In genomic region chr3:186531694-186532093, GRCh38 we compare ENCODE assay signal across 7 cellular contexts. TPM values are rescaled to one million over a fixed set of nuclear protein-coding genes. Genes with fewer than 3 reads are reported as not detected.
DNase-seq lines count a peak whose midpoint lies in the region; ATAC-seq and TF ChIP-seq lines count a peak whose summit lies in the region.
"Not testable (repeated sequence)": the region's sequence is repeated elsewhere in the genome, so short reads cannot be mapped to it uniquely, and the experiment has no call there.

No MANE protein-coding gene starts in this region.

- not testable (repeated sequence) for H3K27me3 ChIP-seq in OCI-LY1 (ENCODE audit: insufficient read depth, low read length); neuronal stem cell (ENCODE audit: control insufficient read depth in 3 of 3, insufficient read depth in 3 of 3, low read depth in 1 of 3, low read length in 3 of 3)

- CTCF ChIA-PET in HEK293 (lab: Yijun Ruan, JAX) = interaction anchor here (0.6 to 0.8 kb wide), 2 partner anchors 8 to 57 kb away, joined by 4 read pairs; no protein-coding TSS in a partner anchor
- CTCF ChIA-PET in activated B cell treated with CpG ODN at 0.5 μM for 24 hours (lab: Charles Lee) = interaction anchor here (1.2 to 12.3 kb wide), 2 partner anchors 9 to 274 kb away, joined by 3 to 346 read pairs; no protein-coding TSS in a partner anchor

- H3K9ac ChIP-seq in OCI-LY1 (ENCODE audit: low read length) = peak overlapping the region; percentile 70
- H3K9ac ChIP-seq in neuronal stem cell (ENCODE audit: low read depth, low read length, poor library complexity) = not testable (repeated sequence)

- H3K9me2 ChIP-seq in OCI-LY1 (ENCODE audit: low read depth, low read length) = not testable (repeated sequence)

- no CpG with 5 or more reads among the region's 3 CpGs for WGBS in neuronal stem cell (ENCODE audit: extremely low coverage in 2 of 2, insufficient read length in 2 of 2, insufficient replicate concordance in 1 of 2), 2 donors

- not testable (repeated sequence) for ATAC-seq in activated B cell treated with CpG ODN at 0.5 μM for 24 hours (ENCODE audit: low read depth); memory B cell (ENCODE audit: low read depth)

- H4K8ac ChIP-seq in neuronal stem cell (ENCODE audit: low read depth, low read length) = not testable (repeated sequence)

- peaks cover 15% of the 10 kb centered on the region; the same call in 1 of the 2 replicates for H3F3A ChIP-seq in OCI-LY1 (ENCODE audit: insufficient read depth, low read length)

- not testable (repeated sequence) for H3K23ac ChIP-seq in neuronal stem cell (ENCODE audit: low read depth, low read length, poor library complexity)

- POLR2A ChIA-PET in HEK293 (lab: Yijun Ruan, JAX) = not testable (repeated sequence)
- POLR2A ChIA-PET in activated B cell treated with CpG ODN at 0.5 μM for 24 hours (lab: Charles Lee) = interaction anchor here (0.5 to 5.5 kb wide), 5 partner anchors 13 to 170 kb away, joined by 3 to 50 read pairs (median 12); partner anchors contain the start of genes DGKG, DNAJB11 and TBCCD1

- not testable (repeated sequence) for H3K79me2 ChIP-seq in OCI-LY1 (ENCODE audit: insufficient read depth, low read length)

- TF ChIP-seq CTCF in HEK293 (tag by site-specific recombination; IDR thresholded peaks at IDR 0.05); OCI-LY1 (IDR thresholded peaks at IDR 0.05; ENCODE audit: low read length); activated B cell treated with CpG ODN at 0.5 μM for 24 hours (IDR thresholded peaks at IDR 0.05): not testable (repeated sequence)

- not testable (repeated sequence) for H3K4me3 Mint-ChIP-seq in activated B cell treated with CpG ODN at 0.5 μM for 24 hours; activated naive CD8-positive, alpha-beta T cell; memory B cell; stimulated activated naive CD8-positive, alpha-beta T cell treated with anti-CD3 and anti-CD28 coated beads, Interleukin-15, Interleukin-2, amounts not matched to agents 100 ng/mL and 50 ng/mL, for 24 hours

- H3K4ac ChIP-seq in neuronal stem cell (ENCODE audit: low read length) = not testable (repeated sequence)

- not testable (repeated sequence) for H2BK120ac ChIP-seq in neuronal stem cell (ENCODE audit: low read depth, low read length)

- H3K27ac ChIP-seq in HEK293 (ENCODE audit: extremely low read depth, low read depth, low read length) = not testable (repeated sequence)
- H3K27ac ChIP-seq in OCI-LY1 (ENCODE audit: low read depth, low read length, poor library complexity, severe bottlenecking) (peak overlapping the region; percentile 98), neuronal stem cell (replicated peaks; ENCODE audit: low read length) (peak overlapping the region; percentile 64)

- H3K9me3 Mint-ChIP-seq in activated B cell treated with CpG ODN at 0.5 μM for 24 hours; activated naive CD8-positive, alpha-beta T cell (ENCODE audit: low read depth); memory B cell; stimulated activated naive CD8-positive, alpha-beta T cell treated with anti-CD3 and anti-CD28 coated beads, Interleukin-15, Interleukin-2, amounts not matched to agents 100 ng/mL and 50 ng/mL, for 24 hours: not testable (repeated sequence)

- not testable (repeated sequence) for H3K4me3 ChIP-seq in HEK293 (ENCODE audit: low read depth, low read length); OCI-LY1 (ENCODE audit: low read depth, low read length, poor library complexity, severe bottlenecking); neuronal stem cell (ENCODE audit: low read length in 2 of 2)

- H2BK15ac ChIP-seq in neuronal stem cell (ENCODE audit: low read length) = not testable (repeated sequence)

- H4K91ac ChIP-seq in neuronal stem cell (ENCODE audit: low read depth, low read length, poor library complexity) = not testable (repeated sequence)

- H3K27ac Mint-ChIP-seq in activated B cell treated with CpG ODN at 0.5 μM for 24 hours = peak overlapping the region; percentile 97
- H3K27ac Mint-ChIP-seq in activated naive CD8-positive, alpha-beta T cell = peak overlapping the region; percentile 11
- H3K27ac Mint-ChIP-seq in memory B cell = peak overlapping the region; percentile 99
- peak overlapping the region; percentile 90 for H3K27ac Mint-ChIP-seq in stimulated activated naive CD8-positive, alpha-beta T cell treated with anti-CD3 and anti-CD28 coated beads, Interleukin-15, Interleukin-2, amounts not matched to agents 100 ng/mL and 50 ng/mL, for 24 hours

- H3K36me3 ChIP-seq in HEK293 (ENCODE audit: control insufficient read depth in 2 of 2, insufficient read depth in 1 of 2, low read length in 2 of 2); OCI-LY1 (ENCODE audit: insufficient read depth, low read length); neuronal stem cell (replicated peaks in 1 of 2; ENCODE audit: control insufficient read depth in 2 of 2, insufficient read depth in 2 of 2, low read length in 2 of 2): not testable (repeated sequence)

- not testable (repeated sequence) for H3K9me3 ChIP-seq in HEK293 (ENCODE audit: control insufficient read depth, insufficient read depth, low read depth, low read length); OCI-LY1 (ENCODE audit: low read length); neuronal stem cell (replicated peaks in 1 of 2; ENCODE audit: control insufficient read depth in 2 of 2, insufficient read depth in 1 of 2, low read depth in 1 of 2, low read length in 2 of 2)

- peaks cover 91% of the 10 kb centered on the region for H3K4me1 Mint-ChIP-seq in activated B cell treated with CpG ODN at 0.5 μM for 24 hours
- peaks cover 85% of the 10 kb centered on the region for H3K4me1 Mint-ChIP-seq in activated naive CD8-positive, alpha-beta T cell (ENCODE audit: low read depth)
- peaks cover 66% of the 10 kb centered on the region for H3K4me1 Mint-ChIP-seq in memory B cell
- peaks cover 88% of the 10 kb centered on the region for H3K4me1 Mint-ChIP-seq in stimulated activated naive CD8-positive, alpha-beta T cell treated with anti-CD3 and anti-CD28 coated beads, Interleukin-15, Interleukin-2, amounts not matched to agents 100 ng/mL and 50 ng/mL, for 24 hours (ENCODE audit: low read depth)

- intact Hi-C loops in activated B cell treated with CpG ODN at 0.5 μM for 24 hours (cut with micrococcal nuclease) = loop anchor here (1.0 to 10.0 kb wide), 6 partner anchors 12 to 603 kb away; partner anchors contain the start of gene RPL39L

- DNase-seq in activated B cell treated with CpG ODN at 0.5 μM for 24 hours; memory B cell (ENCODE audit: low spot score in 2 of 2); neuronal stem cell (ENCODE audit: low spot score): not testable (repeated sequence)

- not testable (repeated sequence) for H3K36me3 Mint-ChIP-seq in activated B cell treated with CpG ODN at 0.5 μM for 24 hours (ENCODE audit: low read depth); memory B cell; stimulated activated naive CD8-positive, alpha-beta T cell treated with anti-CD3 and anti-CD28 coated beads, Interleukin-15, Interleukin-2, amounts not matched to agents 100 ng/mL and 50 ng/mL, for 24 hours (ENCODE audit: low read depth)
- peaks cover 21% of the 10 kb centered on the region for H3K36me3 Mint-ChIP-seq in activated naive CD8-positive, alpha-beta T cell

- H3K14ac ChIP-seq in neuronal stem cell (ENCODE audit: low read length) = not testable (repeated sequence)

- H4K20me1 ChIP-seq in OCI-LY1 (ENCODE audit: insufficient read depth, low read length) = not testable (repeated sequence)

- not testable (repeated sequence) for H3K4me2 ChIP-seq in OCI-LY1 (ENCODE audit: low read length); neuronal stem cell (ENCODE audit: insufficient read depth, low read length, poor library complexity, severe bottlenecking)

- H3K79me1 ChIP-seq in neuronal stem cell (ENCODE audit: low read depth, low read length) = not testable (repeated sequence)

- not testable (repeated sequence) for H3K27me3 Mint-ChIP-seq in activated B cell treated with CpG ODN at 0.5 μM for 24 hours; activated naive CD8-positive, alpha-beta T cell; memory B cell; stimulated activated naive CD8-positive, alpha-beta T cell treated with anti-CD3 and anti-CD28 coated beads, Interleukin-15, Interleukin-2, amounts not matched to agents 100 ng/mL and 50 ng/mL, for 24 hours

- not testable (repeated sequence) for H2AFZ ChIP-seq in OCI-LY1 (ENCODE audit: low read length); neuronal stem cell (ENCODE audit: low read length)

- not testable (repeated sequence) for H2AK5ac ChIP-seq in neuronal stem cell (ENCODE audit: low read depth, low read length)

- H3K4me1 ChIP-seq in HEK293 (ENCODE audit: control insufficient read depth, insufficient read depth, low read length) = not testable (repeated sequence)
- H3K4me1 ChIP-seq in OCI-LY1 (ENCODE audit: insufficient read depth, low read length, severe bottlenecking) = peaks cover 85% of the 10 kb centered on the region
- H3K4me1 ChIP-seq in neuronal stem cell (ENCODE audit: control insufficient read depth in 2 of 2, insufficient read depth in 1 of 2, low read depth in 1 of 2, low read length in 2 of 2) = peaks cover 15 to 27% of the 10 kb centered on the region in 2 donors

- not testable (repeated sequence) for H2BK5ac ChIP-seq in neuronal stem cell (ENCODE audit: low read length)

- not testable (repeated sequence) for H3K18ac ChIP-seq in neuronal stem cell (ENCODE audit: low read length)

- H2BK12ac ChIP-seq in neuronal stem cell (ENCODE audit: low read length) = not testable (repeated sequence)

TF ChIP-seq in HEK293, 187 proteins besides CTCF, POLR2A, EP300 and RAD21:
- peak; percentile 81 for TF ChIP-seq ZNF146 (tag by site-specific recombination; IDR thresholded peaks at IDR 0.05)

RNA-seq across cellular contexts. Expression of gene CRYGS, which starts 12.5 kb away (rescaled TPM):
- 4.0 and 4.6 TPM in 2 replicates for total RNA-seq in activated B cell treated with CpG ODN at 0.5 μM for 24 hours
- 0.67 TPM for polyA plus RNA-seq in neuronal stem cell (2013, experiment 1 of 2)
- polyA plus RNA-seq in neuronal stem cell (2013, experiment 2 of 2) = 0.71 TPM

RNA-seq across cellular contexts. Expression of gene TBCCD1, which starts 35.4 kb away (rescaled TPM):
- 11.9 and 15.4 TPM in 2 replicates for total RNA-seq in activated B cell treated with CpG ODN at 0.5 μM for 24 hours
- polyA plus RNA-seq in neuronal stem cell (2013, experiment 1 of 2) = 9.6 TPM
- polyA plus RNA-seq in neuronal stem cell (2013, experiment 2 of 2) = 9.2 TPM

RNA-seq across cellular contexts. Expression of gene DNAJB11, which starts 38.8 kb away (rescaled TPM):
- 51.3 and 52.5 TPM in 2 replicates for total RNA-seq in activated B cell treated with CpG ODN at 0.5 μM for 24 hours
- polyA plus RNA-seq in neuronal stem cell (2013, experiment 1 of 2) = 43.9 TPM
- 44.3 TPM for polyA plus RNA-seq in neuronal stem cell (2013, experiment 2 of 2)

Comparison
In these comparisons a context has a peak if more than half of its experiments do, and no peak if none do; other contexts are left out.
1. H3K27ac Mint-ChIP-seq: peak in every context shown above with its lines; median percentile 99 in memory B cell; 97 in activated B cell treated with CpG ODN at 0.5 μM for 24 hours; 90 in stimulated activated naive CD8-positive, alpha-beta T cell treated with anti-CD3 and anti-CD28 coated beads, Interleukin-15, Interleukin-2, amounts not matched to agents 100 ng/mL and 50 ng/mL, for 24 hours; 11 in activated naive CD8-positive, alpha-beta T cell.